ENCODE assay signal across 23 cellular contexts in the genomic region with DNA sequence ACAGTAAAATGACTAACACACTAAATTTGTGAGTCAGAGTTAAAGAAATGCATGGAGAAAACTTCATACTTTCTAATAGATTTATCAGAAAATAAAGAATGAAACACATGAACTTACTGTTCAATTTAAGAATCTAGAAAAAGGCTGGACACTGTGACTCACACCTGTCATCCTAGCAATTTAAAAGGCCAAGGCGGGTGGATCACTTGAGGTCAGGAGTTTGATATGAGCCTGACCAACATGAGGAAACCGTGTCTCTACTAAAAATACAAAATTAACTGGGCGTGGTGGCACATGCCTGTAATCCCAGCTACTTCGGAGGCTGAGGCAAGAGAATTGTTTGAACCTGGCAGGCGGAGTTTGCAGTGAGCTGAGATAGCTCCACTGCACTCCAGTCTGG.
"Had no signal": no experiment of that assay in that cellular context is flagged by ENCODE, and none has a peak within 500 bp of the region (broad histone marks: within the 10 kb centered on the region; RNA-seq: fewer than 3 reads in every experiment).

No MANE protein-coding gene starts in this region.

- H3K27ac Mint-ChIP-seq: activated naive CD4-positive, alpha-beta T cell treated with anti-CD3 and anti-CD28 coated beads, Interleukin-2, amount 50 U/mL, for 72 hours; effector memory CD8-positive, alpha-beta T cell; naive B cell; neural progenitor cell; stimulated activated memory B cell treated with anti-CD40 and anti-IgM and Interleukin-4, amounts not matched to agents 10 μg/mL and 1 μg/mL and 100 μg/mL, for 72 hours had no signal

- H3K4me3 Mint-ChIP-seq: effector memory CD8-positive, alpha-beta T cell; naive B cell; neural progenitor cell; stimulated activated memory B cell treated with anti-CD40 and anti-IgM and Interleukin-4, amounts not matched to agents 10 μg/mL and 1 μg/mL and 100 μg/mL, for 72 hours had no signal

- H3K4me1 ChIP-seq: adrenal gland, left ventricle myocardium inferior, neural progenitor cell, prostate gland, right lobe of liver, spleen had no signal

- H3K36me3 Mint-ChIP-seq: activated naive CD4-positive, alpha-beta T cell treated with anti-CD3 and anti-CD28 coated beads, Interleukin-2, amount 50 U/mL, for 72 hours; naive B cell; neural progenitor cell; stimulated activated memory B cell treated with anti-CD40 and anti-IgM and Interleukin-4, amounts not matched to agents 10 μg/mL and 1 μg/mL and 100 μg/mL, for 72 hours had no signal

- H3K4me3 ChIP-seq: adrenal gland, cardiac muscle cell, left ventricle myocardium inferior, neural progenitor cell, prostate gland, right lobe of liver, spleen, thoracic aorta had no signal

- DNase-seq: activated CD4-positive, alpha-beta T cell treated with anti-CD3 and anti-CD28 coated beads, Interleukin-2, amount 50 U/mL, for 4 hours; activated CD4-positive, CD25-positive, alpha-beta regulatory T cell treated with anti-CD3 and anti-CD28 coated beads, Interleukin-2, amount 50 U/mL, for 72 hours; activated gamma-delta T cell; dermis blood vessel endothelial cell; effector memory CD8-positive, alpha-beta T cell; glutamatergic neuron; hippocampal formation; kidney; left ventricle myocardium inferior; mammary epithelial cell; naive B cell; right lobe of liver; spleen; stimulated activated CD4-positive, alpha-beta T cell treated with anti-CD3 and anti-CD28 coated beads, Interleukin-4, amount 100 ng/mL, for 4 hours; T-helper 1 cell had no signal

- H3K27ac ChIP-seq: adrenal gland, cardiac muscle cell, left ventricle myocardium inferior, neural progenitor cell, prostate gland, right lobe of liver, spleen, thoracic aorta, VCaP had no signal

- ATAC-seq: activated naive CD4-positive, alpha-beta T cell treated with anti-CD3 and anti-CD28 coated beads, Interleukin-2, amount 50 U/mL, for 72 hours; effector memory CD8-positive, alpha-beta T cell; right lobe of liver; stimulated activated memory B cell treated with anti-CD40 and anti-IgM and Interleukin-4, amounts not matched to agents 10 μg/mL and 1 μg/mL and 100 μg/mL, for 72 hours had no signal

- H3K36me3 ChIP-seq: adrenal gland, cardiac muscle cell, left ventricle myocardium inferior, neural progenitor cell, prostate gland, right lobe of liver, spleen, thoracic aorta had no signal

- H3K27me3 ChIP-seq: adrenal gland, cardiac muscle cell, neural progenitor cell, right lobe of liver, spleen had no signal

- H3K9me3 ChIP-seq: adrenal gland, prostate gland, right lobe of liver, spleen, thoracic aorta had no signal

- H3K9ac ChIP-seq: neural progenitor cell had no signal

- H3K4me1 Mint-ChIP-seq: naive B cell; stimulated activated memory B cell treated with anti-CD40 and anti-IgM and Interleukin-4, amounts not matched to agents 10 μg/mL and 1 μg/mL and 100 μg/mL, for 72 hours had no signal

- H3K27me3 Mint-ChIP-seq: effector memory CD8-positive, alpha-beta T cell; naive B cell; stimulated activated memory B cell treated with anti-CD40 and anti-IgM and Interleukin-4, amounts not matched to agents 10 μg/mL and 1 μg/mL and 100 μg/mL, for 72 hours had no signal

- H3K4me2 ChIP-seq: neural progenitor cell had no signal

- H2AFZ ChIP-seq: neural progenitor cell had no signal
